ENCODE assay signal across 11 cellular contexts in the genomic region with DNA sequence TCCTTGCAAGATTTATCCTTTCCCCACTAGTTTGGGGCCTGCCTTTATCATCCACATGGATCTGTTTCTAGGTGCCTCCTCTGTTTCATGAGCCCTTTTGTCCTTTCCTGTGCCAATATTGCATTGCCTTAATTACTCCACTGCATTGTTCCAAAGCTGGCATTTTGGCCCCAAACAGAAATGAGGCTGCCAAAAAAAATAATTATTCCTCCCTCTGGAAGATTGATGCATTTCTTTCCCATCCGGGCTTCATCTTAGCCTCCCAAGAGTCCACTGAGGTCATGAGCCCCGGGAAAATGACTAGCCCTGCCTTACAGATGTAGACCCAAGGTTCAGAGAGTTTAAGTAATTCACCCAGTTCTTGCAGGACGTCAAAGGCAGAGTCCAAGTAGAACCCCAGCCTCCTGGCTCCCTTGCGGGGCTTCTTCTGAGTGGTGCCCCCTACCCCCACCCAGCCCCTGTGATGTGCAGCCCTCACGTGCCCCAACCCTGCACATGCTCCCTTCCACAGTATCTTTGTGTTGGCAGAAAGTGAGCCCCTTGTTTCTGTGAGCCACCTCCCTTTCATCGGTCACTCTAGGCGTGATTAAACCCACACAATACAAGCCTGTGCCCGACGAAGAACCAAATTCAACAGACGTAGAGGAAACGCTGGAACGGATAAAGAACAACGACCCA.
A peak's percentile ranks its signal among the peaks of the same experiment; 100 is the strongest.
DNase-seq lines count a peak whose midpoint lies in the region; ATAC-seq, FAIRE-seq and TF ChIP-seq lines count a peak whose summit lies in the region.
"Had no signal": no experiment of that assay in that cellular context is flagged by ENCODE, and none has a peak within 500 bp of the region (broad histone marks: within the 10 kb centered on the region; RNA-seq: fewer than 3 reads in every experiment).

No MANE protein-coding gene starts in this region.

- H3K4me1 ChIP-seq in kidney (ENCODE audit: control insufficient read depth in 1 of 2, insufficient read depth in 1 of 2, low read depth in 1 of 2, low read length in 2 of 2) = peaks cover 0 to 3% of the 10 kb centered on the region in 2 donors

- H3K9me3 ChIP-seq in kidney (ENCODE audit: control insufficient read depth in 1 of 2, low read length in 2 of 2) = no peaks in the 10 kb centered on the region

- DNase-seq in NCI-H1694 treated with DMSO at 0.1 percent for 48 hours (lab: John Stamatoyannopoulos, UW) = peak; percentile 44
- DNase-seq in cerebellar cortex (ENCODE audit: low spot score) = peak; percentile 75
- no peak for DNase-seq in kidney
- DNase-seq in activated CD4-positive, CD25-positive, alpha-beta regulatory T cell treated with anti-CD3 and anti-CD28 coated beads, Interleukin-2, amount 50 U/mL, for 72 hours = no peak
- no peak for DNase-seq in NCI-H2196 (lab: John Stamatoyannopoulos, UW; ENCODE audit: unreplicated experiment)
- DNase-seq: CD8-positive, alpha-beta T cell; NCI-H2107 had no signal

- TF ChIP-seq CTCF in kidney (IDR thresholded peaks at IDR 0.05; ENCODE audit: borderline replicate concordance, extremely low read depth, insufficient read depth) = no peak

- H3K27ac ChIP-seq in kidney (ENCODE audit: low read depth in 2 of 2, low read length in 2 of 2) (peak overlapping the region; percentile 4 to 8), temporal lobe (ENCODE audit: low read depth, low read length) (peak overlapping the region; percentile 94)

- FAIRE-seq in kidney (lab: Jason Lieb, UNC) = no peak

- H3K36me3 ChIP-seq in kidney (ENCODE audit: control insufficient read depth in 1 of 2, insufficient read depth in 2 of 2, low read length in 2 of 2) = no peaks in the 10 kb centered on the region

- no peak for ATAC-seq in HG03280 (IDR thresholded peaks at IDR 0.05; ENCODE audit: unreplicated experiment)
- ATAC-seq in GM21423 (IDR thresholded peaks at IDR 0.05; ENCODE audit: unreplicated experiment) = no peak
- ATAC-seq: CD8-positive, alpha-beta T cell; naive thymus-derived CD4-positive, alpha-beta T cell had no signal

- intact Hi-C loops in kidney (cut with DNase I) = no loop called here

- no peak overlapping the region for H3K9ac ChIP-seq in kidney (ENCODE audit: low read length in 2 of 2)

- H3K4me3 ChIP-seq in kidney (ENCODE audit: low read length in 2 of 2) = no peak overlapping the region

Comparison
In these comparisons a context has a peak if more than half of its experiments do, and no peak if none do; other contexts are left out.
1. DNase-seq: peak in NCI-H1694 treated with DMSO at 0.1 percent for 48 hours (single experiment) and cerebellar cortex (single experiment); none in kidney (single experiment), activated CD4-positive, CD25-positive, alpha-beta regulatory T cell treated with anti-CD3 and anti-CD28 coated beads, Interleukin-2, amount 50 U/mL, for 72 hours (single experiment) and NCI-H2196 (single experiment).